Comparison of ENCODE assay signal across 25 cellular contexts in the genomic region with DNA sequence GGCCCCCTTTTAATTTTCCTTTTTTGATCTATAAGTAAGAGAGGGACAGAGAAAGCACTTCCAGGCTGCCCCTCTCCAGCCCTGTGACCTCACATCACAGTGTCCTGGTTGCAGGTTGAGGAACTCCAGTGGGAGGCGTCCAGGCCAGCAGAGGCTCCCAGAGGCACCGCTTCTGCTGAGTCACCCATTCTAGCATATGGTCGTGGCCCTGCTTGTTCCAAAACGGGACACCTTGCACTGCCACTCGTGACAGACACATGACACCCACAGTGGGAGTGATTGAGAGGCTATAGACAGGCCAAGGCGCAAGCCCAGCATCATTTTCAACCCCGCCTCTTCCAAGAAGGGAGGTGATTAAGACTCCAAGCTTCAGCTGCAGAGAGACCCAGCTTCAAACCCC. TPM values are rescaled to one million over a fixed set of nuclear protein-coding genes. Genes with fewer than 3 reads are reported as not detected.
DNase-seq lines count a peak whose midpoint lies in the region; ATAC-seq, FAIRE-seq and TF ChIP-seq lines count a peak whose summit lies in the region.
"Had no signal": no experiment of that assay in that cellular context is flagged by ENCODE, and none has a peak within 500 bp of the region (broad histone marks: within the 10 kb centered on the region; RNA-seq: fewer than 3 reads in every experiment).

No MANE protein-coding gene starts in this region.

- H3K9me3 Mint-ChIP-seq in natural killer cell: no peaks in the 10 kb centered on the region
- H3K9me3 Mint-ChIP-seq: activated T-cell treated with anti-CD3 and anti-CD28 coated beads, Interleukin-2, amount 50 U/mL, for 24 hours; CD8-positive, alpha-beta T cell; natural killer cell treated with Interleukin-12 subunit alpha and Interleukin-12 subunit beta and Interleukin-15 and Interleukin-18, amount 100 ng/mL, for 72 hours had no signal

- peaks cover 0 to under 1% (median 0%) of the 10 kb centered on the region in 3 donors for H3K27me3 ChIP-seq in sigmoid colon
- peaks cover 18% of the 10 kb centered on the region for H3K27me3 ChIP-seq in HAP-1 (ENCODE audit: low read depth)

- TF ChIP-seq POLR2A in sigmoid colon (IDR thresholded peaks at IDR 0.05): no peak

- H3K4me1 ChIP-seq in sigmoid colon (no peaks in the 10 kb centered on the region), kidney (ENCODE audit: control insufficient read depth in 1 of 2, insufficient read depth in 1 of 2, low read depth in 1 of 2, low read length in 2 of 2) (peaks cover 0 to 5% of the 10 kb centered on the region in 2 donors), HAP-1 (no peaks in the 10 kb centered on the region)

- ATAC-seq in natural killer cell (no peak), GM18907 (IDR thresholded peaks at IDR 0.05; ENCODE audit: unreplicated experiment) (no peak)
- ATAC-seq: CD8-positive, alpha-beta T cell had no signal

- no peaks in the 10 kb centered on the region for H3K36me3 ChIP-seq in sigmoid colon
- no peaks in the 10 kb centered on the region for H3K36me3 ChIP-seq in kidney (ENCODE audit: control insufficient read depth in 1 of 2, insufficient read depth in 2 of 2, low read length in 2 of 2)
- H3K36me3 ChIP-seq in HAP-1 (replicated peaks): no peaks in the 10 kb centered on the region

- H3K4me3 Mint-ChIP-seq in natural killer cell: no peak overlapping the region
- H3K4me3 Mint-ChIP-seq: activated T-cell treated with anti-CD3 and anti-CD28 coated beads, Interleukin-2, amount 50 U/mL, for 24 hours; CD8-positive, alpha-beta T cell; natural killer cell treated with Interleukin-12 subunit alpha and Interleukin-12 subunit beta and Interleukin-15 and Interleukin-18, amount 100 ng/mL, for 72 hours had no signal

- H3K4me3 ChIP-seq in sigmoid colon (no peak overlapping the region), kidney (ENCODE audit: low read length in 2 of 2) (no peak overlapping the region), HAP-1 (no peak overlapping the region)

- H3K27me3 Mint-ChIP-seq in natural killer cell (ENCODE audit: low read depth in 2 of 2): peaks cover 15 to 19% of the 10 kb centered on the region in 2 donors
- H3K27me3 Mint-ChIP-seq: activated T-cell treated with anti-CD3 and anti-CD28 coated beads, Interleukin-2, amount 50 U/mL, for 24 hours had no signal

- 69 to 74% methylated on average over 7 of the region's 7 CpGs for WGBS in sigmoid colon, 2 donors

- H3K36me3 Mint-ChIP-seq in natural killer cell: no peaks in the 10 kb centered on the region
- H3K36me3 Mint-ChIP-seq: CD8-positive, alpha-beta T cell; natural killer cell treated with Interleukin-12 subunit alpha and Interleukin-12 subunit beta and Interleukin-15 and Interleukin-18, amount 100 ng/mL, for 72 hours had no signal

- intact Hi-C loops in sigmoid colon (cut with DNase I) (no loop called here), kidney (cut with DNase I) (no loop called here), natural killer cell (cut with micrococcal nuclease) (no loop called here)

- H3K27ac ChIP-seq in caudate nucleus (ENCODE audit: low read depth, low read length): peak overlapping the region; percentile 64
- H3K27ac ChIP-seq in sigmoid colon: no peak overlapping the region
- H3K27ac ChIP-seq in kidney (ENCODE audit: low read depth in 2 of 2, low read length in 2 of 2): no peak overlapping the region
- H3K27ac ChIP-seq: RWPE1 had no signal

- TF ChIP-seq CTCF in sigmoid colon (IDR thresholded peaks at IDR 0.05) (no peak), kidney (IDR thresholded peaks at IDR 0.05; ENCODE audit: borderline replicate concordance, extremely low read depth, insufficient read depth) (no peak), natural killer cell (IDR thresholded peaks at IDR 0.05) (no peak)

- H3K9me3 ChIP-seq in sigmoid colon (no peaks in the 10 kb centered on the region), kidney (ENCODE audit: control insufficient read depth in 1 of 2, low read length in 2 of 2) (no peaks in the 10 kb centered on the region), HAP-1 (no peaks in the 10 kb centered on the region)

- no peak for TF ChIP-seq EP300 in sigmoid colon (IDR thresholded peaks at IDR 0.05)

- peak; percentile 26 for DNase-seq in H4 (ENCODE audit: low spot score)
- DNase-seq in caudate nucleus (lab: John Stamatoyannopoulos, UW): peak in 10 of 61 donors; percentile 10 to 59 (median 20)
- DNase-seq in islet precursor cell: peak; percentile 56
- peak; percentile 64 for DNase-seq in sigmoid colon
- DNase-seq in kidney: no peak
- no peak for DNase-seq in natural killer cell
- no peak for DNase-seq in HAP-1 (ENCODE audit: low spot score in 2 of 2)
- DNase-seq: activated CD4-positive, alpha-beta T cell treated with anti-CD3 and anti-CD28 coated beads, Interleukin-2, amount 50 U/mL, for 48 hours; activated naive CD4-positive, alpha-beta T cell treated with anti-CD3 and anti-CD28 coated beads, Interleukin-2, amount 50 U/mL, for 16 hours; activated T-cell treated with anti-CD3 and anti-CD28 coated beads, Interleukin-2, amount 50 U/mL, for 24 hours; CD8-positive, alpha-beta T cell; mesendoderm; NCI-H2081 treated with DMSO at 0.1 percent for 48 hours; NCI-H510A treated with DMSO at 0.1 percent for 48 hours; stimulated activated CD4-positive, alpha-beta T cell treated with anti-CD3 and anti-CD28 coated beads, Interleukin-12 subunit alpha, Interleukin-12 subunit beta, amount 100 ng/mL, for 4 hours; stimulated activated CD8-positive, alpha-beta memory T cell treated with anti-CD3 and anti-CD28 coated beads, Interleukin-4, amount 100 ng/mL, for 48 hours; SW 1271 had no signal

- no peak for FAIRE-seq in kidney (lab: Jason Lieb, UNC)
- FAIRE-seq: astrocyte had no signal

- peaks cover 8 to 25% of the 10 kb centered on the region in 2 donors for H3K4me1 Mint-ChIP-seq in natural killer cell

- in situ Hi-C loops in HAP-1 (cut with MboI; ENCODE audit: low sequenced_read_pairs): no loop called here

- H3K27ac Mint-ChIP-seq in natural killer cell: no peak overlapping the region
- H3K27ac Mint-ChIP-seq: activated T-cell treated with anti-CD3 and anti-CD28 coated beads, Interleukin-2, amount 50 U/mL, for 24 hours; CD8-positive, alpha-beta T cell; natural killer cell treated with Interleukin-12 subunit alpha and Interleukin-12 subunit beta and Interleukin-15 and Interleukin-18, amount 100 ng/mL, for 72 hours had no signal

- H3K9ac ChIP-seq in kidney (ENCODE audit: low read length in 2 of 2): no peak overlapping the region

RNA-seq across cellular contexts. Expression of a gene that starts 16.0 kb away (rescaled TPM):
- not detected in 2 replicates for total RNA-seq in H4 (2014; rRNA removed; shearing (Covaris generic))
- 1 to 10 TPM in 1 of 4 donors, not detected in 3; 1.4 TPM for total RNA-seq in sigmoid colon
- polyA plus RNA-seq in sigmoid colon: 100 to 1,000 TPM in 2 of 3 donors, 10 to 100 TPM in 1; 68.5 to 134 (median 101) TPM
- 234 TPM for total RNA-seq in kidney
- 27.8 TPM for polyA plus RNA-seq in kidney (ENCODE audit: insufficient read depth, low read depth, low replicate concordance)
- total RNA-seq in natural killer cell: not detected
- total RNA-seq: astrocyte; CD8-positive, alpha-beta T cell; chondrocyte had no signal

RNA-seq across cellular contexts. Expression of a gene that starts 25.9 kb away (rescaled TPM):
- total RNA-seq in H4 (2014; rRNA removed; shearing (Covaris generic)): not detected in 2 replicates
- not detected for total RNA-seq in sigmoid colon
- under 1 TPM in 1 of 3 donors, not detected in 2; 0.28 TPM for polyA plus RNA-seq in sigmoid colon
- total RNA-seq in kidney: not detected
- 0.80 TPM for polyA plus RNA-seq in kidney (ENCODE audit: insufficient read depth, low read depth, low replicate concordance)
- total RNA-seq in natural killer cell: under 1 TPM; 0.30 to 0.68 (median 0.33) TPM
- total RNA-seq: astrocyte; chondrocyte; HT-29; natural killer cell treated with Interleukin-12 subunit alpha and Interleukin-12 subunit beta and Interleukin-15 and Interleukin-18, amount 100 ng/mL, for 72 hours; progenitor cell of endocrine pancreas; temporal lobe had no signal

Comparison
In these comparisons a context has a peak if more than half of its experiments do, and no peak if none do; other contexts are left out.
1. DNase-seq: peak in H4 (single experiment), islet precursor cell (single experiment) and sigmoid colon (single experiment); none in kidney (single experiment), natural killer cell (single experiment) and HAP-1 (0 of 2).
2. RNA of a gene that starts 16.0 kb away (total RNA-seq): 234 TPM in kidney (single experiment); not detected in H4, 1.4 TPM in sigmoid colon and not detected in natural killer cell; every median in the first group is over 10 times any median in the second.